11 cellular contexts compared by ENCODE assay signal in the genomic region with DNA sequence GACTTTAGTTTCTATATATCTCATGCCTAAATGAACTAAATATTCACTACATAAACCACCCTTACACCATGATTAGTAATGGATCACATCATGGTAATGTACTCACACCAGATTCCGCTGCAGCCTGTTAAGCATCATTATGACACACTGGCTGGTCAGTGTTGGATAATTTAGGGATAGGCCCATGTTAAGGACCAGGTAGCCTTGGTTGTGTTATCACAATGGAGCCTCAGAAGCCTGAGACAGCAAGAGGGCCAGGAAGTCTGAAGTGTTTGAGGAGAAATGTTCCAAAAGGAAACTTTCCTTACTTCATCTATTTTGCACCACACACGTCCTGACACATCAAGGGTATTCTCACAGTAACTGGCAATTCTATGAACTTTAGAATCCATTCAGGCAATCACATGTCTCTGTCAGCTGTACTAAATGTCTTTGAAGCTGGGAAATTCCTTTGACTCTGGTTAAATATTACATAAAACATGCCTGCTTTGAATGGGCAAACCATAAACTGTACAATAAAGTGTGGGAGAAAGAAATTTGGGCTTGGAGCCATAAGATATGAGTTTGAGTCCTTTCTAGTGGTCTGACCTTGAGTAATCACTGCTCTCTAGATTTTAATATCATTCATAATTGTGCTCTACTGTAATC.
DNase-seq lines count a peak whose midpoint lies in the region; ATAC-seq, FAIRE-seq and TF ChIP-seq lines count a peak whose summit lies in the region.
"Had no signal": no experiment of that assay in that cellular context is flagged by ENCODE, and none has a peak within 500 bp of the region (broad histone marks: within the 10 kb centered on the region; RNA-seq: fewer than 3 reads in every experiment).

No MANE protein-coding gene starts in this region.

- peaks cover 0 to 32% (median 20%) of the 10 kb centered on the region in 4 donors for H3K4me1 ChIP-seq in stomach

- no peak for FAIRE-seq in bronchial epithelial cell (lab: Jason Lieb, UNC)

- H3K4me3 Mint-ChIP-seq in activated naive CD8-positive, alpha-beta T cell treated with anti-CD3 and anti-CD28 coated beads for 36 hours: no peak overlapping the region
- H3K4me3 Mint-ChIP-seq in activated naive CD8-positive, alpha-beta T cell treated with anti-CD3 and anti-CD28 coated beads, Interleukin-2, amount 50 U/mL, for 24 hours: no peak overlapping the region
- no peak overlapping the region for H3K4me3 Mint-ChIP-seq in stimulated activated naive B cell treated with anti-CD40 and anti-IgM and Interleukin-4, amounts not matched to agents 10 μg/mL and 1 μg/mL and 100 μg/mL, for 72 hours

- no peak overlapping the region for H3K4me3 ChIP-seq in bronchial epithelial cell (ENCODE audit: low read depth, low read length)
- H3K4me3 ChIP-seq in stomach: no peak overlapping the region

- no peaks in the 10 kb centered on the region for H3K9me3 ChIP-seq in stomach
- H3K9me3 ChIP-seq: SK-N-SH had no signal

- H3K36me3 Mint-ChIP-seq in activated naive CD8-positive, alpha-beta T cell treated with anti-CD3 and anti-CD28 coated beads for 36 hours: no peaks in the 10 kb centered on the region
- no peaks in the 10 kb centered on the region for H3K36me3 Mint-ChIP-seq in activated naive CD8-positive, alpha-beta T cell treated with anti-CD3 and anti-CD28 coated beads, Interleukin-2, amount 50 U/mL, for 24 hours (ENCODE audit: low read depth)
- H3K36me3 Mint-ChIP-seq in stimulated activated naive B cell treated with anti-CD40 and anti-IgM and Interleukin-4, amounts not matched to agents 10 μg/mL and 1 μg/mL and 100 μg/mL, for 72 hours: no peaks in the 10 kb centered on the region

- no peaks in the 10 kb centered on the region for H3K9me3 Mint-ChIP-seq in activated naive CD8-positive, alpha-beta T cell treated with anti-CD3 and anti-CD28 coated beads for 36 hours
- H3K9me3 Mint-ChIP-seq in activated naive CD8-positive, alpha-beta T cell treated with anti-CD3 and anti-CD28 coated beads, Interleukin-2, amount 50 U/mL, for 24 hours: no peaks in the 10 kb centered on the region
- peaks cover 0 to 5% of the 10 kb centered on the region in 2 donors for H3K9me3 Mint-ChIP-seq in stimulated activated naive B cell treated with anti-CD40 and anti-IgM and Interleukin-4, amounts not matched to agents 10 μg/mL and 1 μg/mL and 100 μg/mL, for 72 hours

- TF ChIP-seq CTCF in bronchial epithelial cell (IDR thresholded peaks at IDR 0.05; ENCODE audit: insufficient read depth, low read length, severe bottlenecking): no peak
- no peak for TF ChIP-seq CTCF in stomach (IDR thresholded peaks at IDR 0.05)

- H3K27ac Mint-ChIP-seq in activated naive CD8-positive, alpha-beta T cell treated with anti-CD3 and anti-CD28 coated beads for 36 hours: peak overlapping the region; percentile 55
- H3K27ac Mint-ChIP-seq in activated naive CD8-positive, alpha-beta T cell treated with anti-CD3 and anti-CD28 coated beads, Interleukin-2, amount 50 U/mL, for 24 hours: no peak overlapping the region
- H3K27ac Mint-ChIP-seq in stimulated activated naive B cell treated with anti-CD40 and anti-IgM and Interleukin-4, amounts not matched to agents 10 μg/mL and 1 μg/mL and 100 μg/mL, for 72 hours: no peak overlapping the region

- intact Hi-C loops in stomach (cut with DNase I; ENCODE audit: low total_unique reads): no loop called here

- no peak for DNase-seq in activated naive CD8-positive, alpha-beta T cell treated with anti-CD3 and anti-CD28 coated beads for 36 hours
- no peak for DNase-seq in activated naive CD8-positive, alpha-beta T cell treated with anti-CD3 and anti-CD28 coated beads, Interleukin-2, amount 50 U/mL, for 24 hours
- peak; percentile 61 for DNase-seq in bronchial epithelial cell (ENCODE audit: low read depth)
- DNase-seq in left kidney (ENCODE audit: low read depth, low spot score): peak; percentile 58
- DNase-seq in stomach: no peak
- no peak for DNase-seq in DMS114 treated with DMSO at 0.1 percent for 48 hours (lab: John Stamatoyannopoulos, UW; ENCODE audit: unreplicated experiment)
- DNase-seq in stimulated activated naive B cell treated with anti-CD40 and anti-IgM and Interleukin-4, amounts not matched to agents 10 μg/mL and 1 μg/mL and 100 μg/mL, for 72 hours: no peak
- DNase-seq: activated CD4-positive, alpha-beta T cell treated with anti-CD3 and anti-CD28 coated beads, Interleukin-2, amount 50 U/mL, for 4 hours; effector memory CD4-positive, alpha-beta T cell; SK-N-SH had no signal

- H3K4me1 Mint-ChIP-seq in activated naive CD8-positive, alpha-beta T cell treated with anti-CD3 and anti-CD28 coated beads for 36 hours: peaks cover 12% of the 10 kb centered on the region
- peaks cover 12% of the 10 kb centered on the region for H3K4me1 Mint-ChIP-seq in activated naive CD8-positive, alpha-beta T cell treated with anti-CD3 and anti-CD28 coated beads, Interleukin-2, amount 50 U/mL, for 24 hours
- H3K4me1 Mint-ChIP-seq in stimulated activated naive B cell treated with anti-CD40 and anti-IgM and Interleukin-4, amounts not matched to agents 10 μg/mL and 1 μg/mL and 100 μg/mL, for 72 hours: no peaks in the 10 kb centered on the region

- H3K27me3 ChIP-seq in bronchial epithelial cell (ENCODE audit: control insufficient read depth, insufficient read depth, low read length): no peaks in the 10 kb centered on the region
- H3K27me3 ChIP-seq in stomach: no peaks in the 10 kb centered on the region

- no peak for ATAC-seq in activated naive CD8-positive, alpha-beta T cell treated with anti-CD3 and anti-CD28 coated beads, Interleukin-2, amount 50 U/mL, for 24 hours
- ATAC-seq in stimulated activated naive B cell treated with anti-CD40 and anti-IgM and Interleukin-4, amounts not matched to agents 10 μg/mL and 1 μg/mL and 100 μg/mL, for 72 hours (replicated peaks): no peak
- ATAC-seq in GM18861 (IDR thresholded peaks at IDR 0.05; ENCODE audit: unreplicated experiment): no peak

- H3K27me3 Mint-ChIP-seq in activated naive CD8-positive, alpha-beta T cell treated with anti-CD3 and anti-CD28 coated beads for 36 hours: no peaks in the 10 kb centered on the region
- H3K27me3 Mint-ChIP-seq in activated naive CD8-positive, alpha-beta T cell treated with anti-CD3 and anti-CD28 coated beads, Interleukin-2, amount 50 U/mL, for 24 hours: no peaks in the 10 kb centered on the region
- H3K27me3 Mint-ChIP-seq in stimulated activated naive B cell treated with anti-CD40 and anti-IgM and Interleukin-4, amounts not matched to agents 10 μg/mL and 1 μg/mL and 100 μg/mL, for 72 hours: peaks cover 0 to 4% of the 10 kb centered on the region in 2 donors

- TF ChIP-seq EP300 in stomach (IDR thresholded peaks at IDR 0.05): no peak

- H3K27ac ChIP-seq in stomach: peak overlapping the region; percentile 13 to 62 (median 45)

- no peak for TF ChIP-seq POLR2A in stomach (IDR thresholded peaks at IDR 0.05)

- 47 to 78% (median 58%) methylated on average over 2 of the region's 2 CpGs for WGBS in stomach, 5 donors

- H3K36me3 ChIP-seq in bronchial epithelial cell (ENCODE audit: control insufficient read depth, insufficient read depth, low read length): no peaks in the 10 kb centered on the region
- H3K36me3 ChIP-seq in stomach: no peaks in the 10 kb centered on the region

Comparison
In these comparisons a context has a peak if more than half of its experiments do, and no peak if none do; other contexts are left out.
1. DNase-seq: peak in bronchial epithelial cell (single experiment) and left kidney (single experiment); none in activated naive CD8-positive, alpha-beta T cell treated with anti-CD3 and anti-CD28 coated beads for 36 hours (single experiment), activated naive CD8-positive, alpha-beta T cell treated with anti-CD3 and anti-CD28 coated beads, Interleukin-2, amount 50 U/mL, for 24 hours (single experiment), stomach (single experiment), DMS114 treated with DMSO at 0.1 percent for 48 hours (single experiment) and stimulated activated naive B cell treated with anti-CD40 and anti-IgM and Interleukin-4, amounts not matched to agents 10 μg/mL and 1 μg/mL and 100 μg/mL, for 72 hours (single experiment).